Comparison of ENCODE assay signal across 33 cellular contexts in genomic region chr19:3866798-3867638, GRCh38. TPM values are rescaled to one million over a fixed set of nuclear protein-coding genes. Genes with fewer than 3 reads are reported as not detected.
DNase-seq lines count a peak whose midpoint lies in the region; ATAC-seq and TF ChIP-seq lines count a peak whose summit lies in the region.
"Had no signal": no experiment of that assay in that cellular context is flagged by ENCODE, and none has a peak within 500 bp of the region (broad histone marks: within the 10 kb centered on the region; RNA-seq: fewer than 3 reads in every experiment).

No MANE protein-coding gene starts in this region.

- ATAC-seq in GM19467 (IDR thresholded peaks at IDR 0.05; ENCODE audit: unreplicated experiment) = no peak
- ATAC-seq in stimulated activated naive CD8-positive, alpha-beta T cell treated with anti-CD3 and anti-CD28 coated beads, Interleukin-15, Interleukin-2, amounts not matched to agents 100 U/mL and 50 U/mL, for 24 hours = no peak
- ATAC-seq: gastrocnemius medialis; natural killer cell; right cardiac atrium; stimulated activated naive CD8-positive, alpha-beta T cell treated with anti-CD3 and anti-CD28 coated beads, Interleukin-15, amount 100 ng/mL, for 72 hours had no signal

- H3K4me1 Mint-ChIP-seq in mesothelial cell of epicardium = no peaks in the 10 kb centered on the region
- H3K4me1 Mint-ChIP-seq: activated naive CD8-positive, alpha-beta T cell treated with anti-CD3 and anti-CD28 coated beads, Interleukin-2, amount 10 ng/mL, durations not matched to agents 7 days and 5 days had no signal

- no peak overlapping the region for H3K27ac Mint-ChIP-seq in mesothelial cell of epicardium
- H3K27ac Mint-ChIP-seq: activated naive CD8-positive, alpha-beta T cell treated with anti-CD3 and anti-CD28 coated beads, Interleukin-2, amount 10 ng/mL, durations not matched to agents 7 days and 5 days; CD4-positive, alpha-beta T cell; natural killer cell; stimulated activated naive CD8-positive, alpha-beta T cell treated with anti-CD3 and anti-CD28 coated beads, Interleukin-15, amount 100 ng/mL, for 72 hours had no signal

- DNase-seq in cardiac muscle cell (ENCODE audit: low read depth in 1 of 2, low spot score in 1 of 2) = no peak
- no peak for DNase-seq in cardiac septum (ENCODE audit: low spot score)
- peak; percentile 27 for DNase-seq in dermis blood vessel endothelial cell
- no peak for DNase-seq in mesothelial cell of epicardium (ENCODE audit: low spot score in 2 of 2, unreplicated experiment in 2 of 2)
- no peak for DNase-seq in GM13977 (ENCODE audit: low spot score)
- no peak for DNase-seq in stimulated activated naive CD8-positive, alpha-beta T cell treated with anti-CD3 and anti-CD28 coated beads, Interleukin-15, Interleukin-2, amounts not matched to agents 100 U/mL and 50 U/mL, for 24 hours
- DNase-seq in putamen (ENCODE audit: low spot score) = no peak
- DNase-seq: activated CD4-positive, alpha-beta T cell treated with anti-CD3 and anti-CD28 coated beads for 48 hours; activated CD8-positive, alpha-beta memory T cell treated with anti-CD3 and anti-CD28 coated beads for 24 hours; activated naive CD8-positive, alpha-beta T cell treated with anti-CD3 and anti-CD28 coated beads, Interleukin-2, amount 10 ng/mL, durations not matched to agents 7 days and 5 days; AML-193; CD4-positive, alpha-beta T cell; central memory CD4-positive, alpha-beta T cell; gastrocnemius medialis; Karpas-422; lower lobe of right lung; natural killer cell; NCI-H1417 treated with DMSO at 0.1 percent for 48 hours; NCI-H2081; NCI-H774; stimulated activated CD4-positive, alpha-beta T cell treated with anti-CD3 and anti-CD28 coated beads, Interleukin-2, amount 100 ng/mL, for 24 hours; stimulated activated naive CD8-positive, alpha-beta T cell treated with anti-CD3 and anti-CD28 coated beads, Interleukin-15, amount 100 ng/mL, for 72 hours; uterus; WERI-Rb-1 had no signal

- no peaks in the 10 kb centered on the region for H3K4me1 ChIP-seq in cardiac muscle cell (ENCODE audit: low read depth)
- H3K4me1 ChIP-seq: ascending aorta, gastrocnemius medialis, HAP-1, lower lobe of right lung, parathyroid adenoma, uterus had no signal

- TF ChIP-seq CTCF in cardiac muscle cell (IDR thresholded peaks at IDR 0.05; ENCODE audit: low read depth, low read length) (no peak), mesothelial cell of epicardium (IDR thresholded peaks at IDR 0.05; ENCODE audit: unreplicated experiment) (no peak), GM13977 (IDR thresholded peaks at IDR 0.05; ENCODE audit: extremely low read depth, insufficient read depth, missing control alignments) (no peak)

- intact Hi-C loops in cardiac septum (cut with DNase I) = no loop called here

- H3K36me3 ChIP-seq in cardiac muscle cell = no peaks in the 10 kb centered on the region
- H3K36me3 ChIP-seq: ascending aorta, gastrocnemius medialis, HAP-1, lower lobe of right lung, thoracic aorta, uterus, WERI-Rb-1 had no signal

- H3K27me3 ChIP-seq in cardiac muscle cell = no peaks in the 10 kb centered on the region

- in situ Hi-C loops in GM13977 (cut with MboI; ENCODE audit: low pct_unique_long_range_greater_than_20kb, low sequenced_read_pairs, unreplicated experiment) = no loop called here

- H3K36me3 Mint-ChIP-seq in mesothelial cell of epicardium = no peaks in the 10 kb centered on the region
- H3K36me3 Mint-ChIP-seq: natural killer cell had no signal

- peak overlapping the region; percentile 26 for H3K4me3 Mint-ChIP-seq in mesothelial cell of epicardium
- H3K4me3 Mint-ChIP-seq: activated naive CD8-positive, alpha-beta T cell treated with anti-CD3 and anti-CD28 coated beads, Interleukin-2, amount 10 ng/mL, durations not matched to agents 7 days and 5 days; stimulated activated naive CD8-positive, alpha-beta T cell treated with anti-CD3 and anti-CD28 coated beads, Interleukin-15, amount 100 ng/mL, for 72 hours had no signal

- no peaks in the 10 kb centered on the region for H3K9me3 ChIP-seq in cardiac muscle cell (ENCODE audit: low read depth)
- H3K9me3 ChIP-seq: ascending aorta, gastrocnemius medialis, lower lobe of right lung, thoracic aorta, uterus had no signal

- no peaks in the 10 kb centered on the region for H3K9me3 Mint-ChIP-seq in mesothelial cell of epicardium
- H3K9me3 Mint-ChIP-seq: CD4-positive, alpha-beta T cell had no signal

- H3K4me3 ChIP-seq in cardiac muscle cell = no peak overlapping the region
- H3K4me3 ChIP-seq: ascending aorta, gastrocnemius medialis, HAP-1, lower lobe of right lung, thoracic aorta, uterus had no signal

- H3K27me3 Mint-ChIP-seq in mesothelial cell of epicardium (ENCODE audit: low read depth) = peaks cover 70% of the 10 kb centered on the region

- H3K27ac ChIP-seq in cardiac muscle cell = peak overlapping the region; percentile 23
- H3K27ac ChIP-seq: ascending aorta, gastrocnemius medialis, lower lobe of right lung, parathyroid adenoma, thoracic aorta, uterus, WERI-Rb-1 had no signal

RNA-seq across cellular contexts. Expression of gene ZFR2, which starts 1.8 kb away (rescaled TPM):
- total RNA-seq in cardiac muscle cell (18.8 and 24.2 TPM in 2 replicates), cardiac septum (0.62 TPM), dermis blood vessel endothelial cell (0.17 TPM in 1 of 2 replicates, not detected in the other), mesothelial cell of epicardium (2.6 to 3.6 TPM (median 3.0 TPM) in 3 replicates)
- 43.0 and 44.7 TPM in 2 replicates for polyA plus RNA-seq in cardiac muscle cell
- total RNA-seq: ascending aorta, fibroblast of lung, gastrocnemius medialis, RPMI7951, thoracic aorta, uterus had no signal
- polyA plus RNA-seq: fibroblast of lung had no signal

RNA-seq across cellular contexts. Expression of gene ATCAY, which starts 13.5 kb away (rescaled TPM):
- total RNA-seq in cardiac muscle cell (0.15 and 0.25 TPM in 2 replicates), cardiac septum (not detected), dermis blood vessel endothelial cell (not detected in 2 replicates), mesothelial cell of epicardium (0.18 TPM in 1 of 3 replicates, not detected in the others)
- 0.29 and 0.40 TPM in 2 replicates for polyA plus RNA-seq in cardiac muscle cell
- total RNA-seq: activated naive CD8-positive, alpha-beta T cell treated with anti-CD3 and anti-CD28 coated beads, Interleukin-2, amount 10 ng/mL, durations not matched to agents 7 days and 5 days; ascending aorta; CD4-positive, alpha-beta T cell; fibroblast of lung; gastrocnemius medialis; lower lobe of right lung; mononuclear cell; natural killer cell; right cardiac atrium; RPMI7951; thoracic aorta had no signal
